ENCODE assay signal across 18 cellular contexts in genomic region chr4:122980860-122981259, GRCh38.
"Had no signal": no experiment of that assay in that cellular context is flagged by ENCODE, and none has a peak within 500 bp of the region (broad histone marks: within the 10 kb centered on the region; RNA-seq: fewer than 3 reads in every experiment).

No MANE protein-coding gene starts in this region.

- H3K4me1 ChIP-seq: foreskin keratinocyte, stomach, transverse colon had no signal

- DNase-seq: effector CD4-positive, alpha-beta T cell; foreskin keratinocyte; head of caudate nucleus; kidney glomerular epithelial cell; mammary epithelial cell; mucosa of descending colon; natural killer cell; posterior cingulate gyrus; right cardiac atrium; small intestine; stimulated activated CD4-positive, alpha-beta T cell treated with anti-CD3 and anti-CD28 coated beads, Interleukin-12 subunit alpha, Interleukin-12 subunit beta, amount 100 ng/mL, for 4 hours; stimulated activated naive CD4-positive, alpha-beta T cell; stomach; substantia nigra; transverse colon had no signal

- ATAC-seq: esophagus mucosa, foreskin keratinocyte, mucosa of descending colon, natural killer cell, right cardiac atrium had no signal

- H3K9me3 ChIP-seq: mucosa of descending colon, stomach, transverse colon had no signal

- H3K4me3 ChIP-seq: hepatocyte, mucosa of descending colon, stomach, thoracic aorta, transverse colon had no signal

- H3K27ac ChIP-seq: foreskin keratinocyte, hepatocyte, stomach, thoracic aorta, transverse colon had no signal

- H3K27me3 ChIP-seq: foreskin keratinocyte, hepatocyte, stomach, transverse colon had no signal
